In the genomic region with DNA sequence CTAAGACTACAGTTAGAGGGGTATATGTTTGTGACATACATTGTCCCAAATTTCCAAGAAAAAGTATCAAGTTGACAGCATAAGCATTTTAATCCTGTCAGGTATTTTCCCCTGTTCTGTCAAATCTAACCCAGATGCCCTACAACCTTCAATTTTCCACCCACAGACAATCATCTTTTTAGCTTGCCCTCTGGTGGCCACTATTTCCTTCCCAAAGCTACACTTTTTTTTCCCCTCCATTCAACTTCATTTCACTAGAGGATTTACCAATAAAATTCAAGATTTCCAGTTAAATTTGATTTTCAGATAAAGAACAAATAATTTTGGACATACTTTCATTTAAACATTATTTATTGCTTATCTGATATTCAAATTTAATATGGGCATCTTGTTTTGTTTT, we compare ENCODE assay signal across 10 cellular contexts.
A peak's percentile ranks its signal among the peaks of the same experiment; 100 is the strongest.
DNase-seq lines count a peak whose midpoint lies in the region; ATAC-seq and TF ChIP-seq lines count a peak whose summit lies in the region.
"Had no signal": no experiment of that assay in that cellular context is flagged by ENCODE, and none has a peak within 500 bp of the region (broad histone marks: within the 10 kb centered on the region; RNA-seq: fewer than 3 reads in every experiment).

No MANE protein-coding gene starts in this region.

- no peak overlapping the region for H3K27ac ChIP-seq in 22Rv1

- ATAC-seq in HG03175 (IDR thresholded peaks at IDR 0.05; ENCODE audit: unreplicated experiment) (no peak), HG03460 (IDR thresholded peaks at IDR 0.05; ENCODE audit: unreplicated experiment) (no peak), HG02588 (IDR thresholded peaks at IDR 0.05; ENCODE audit: unreplicated experiment) (no peak)

- peak; percentile 76 for TF ChIP-seq CTCF in 22Rv1 (IDR thresholded peaks at IDR 0.05)
- peak; percentile 10 for TF ChIP-seq CTCF in GM10266 (IDR thresholded peaks at IDR 0.05; ENCODE audit: control insufficient read depth, insufficient read depth, low read depth, missing control alignments)
- TF ChIP-seq CTCF in fibroblast of villous mesenchyme (IDR thresholded peaks at IDR 0.05; ENCODE audit: insufficient read depth, low read depth, low read length) = peak; percentile 68

- DNase-seq in GM10266 (ENCODE audit: extremely low spot score) (no peak), RPMI7951 (ENCODE audit: low read depth) (peak; percentile 4), fibroblast of villous mesenchyme (ENCODE audit: low read depth) (peak; percentile 41)
- no peak for DNase-seq in stimulated activated naive CD4-positive, alpha-beta T cell (lab: John Stamatoyannopoulos, UW)
- DNase-seq: MG63, naive B cell had no signal

- H3K4me3 ChIP-seq in fibroblast of villous mesenchyme (ENCODE audit: low read depth, low read length) = no peak overlapping the region
- H3K4me3 ChIP-seq: MG63 had no signal

Comparison
In these comparisons a context has a peak if more than half of its experiments do, and no peak if none do; other contexts are left out.
1. CTCF ChIP-seq: peak in every context shown above with its lines; median percentile 76 in 22Rv1; 68 in fibroblast of villous mesenchyme; 10 in GM10266.
2. DNase-seq: peak in RPMI7951 (single experiment) and fibroblast of villous mesenchyme (single experiment); none in GM10266 (single experiment) and stimulated activated naive CD4-positive, alpha-beta T cell (0 of 6).